ENCODE assay signal across 34 cellular contexts in genomic region chr6:71125216-71125615, GRCh38.
"Had no signal": no experiment of that assay in that cellular context is flagged by ENCODE, and none has a peak within 500 bp of the region (broad histone marks: within the 10 kb centered on the region; RNA-seq: fewer than 3 reads in every experiment).

No MANE protein-coding gene starts in this region.

- H3K9me3 Mint-ChIP-seq: activated CD4-positive, alpha-beta T cell treated with anti-CD3 and anti-CD28 coated beads, Interleukin-2, amount 10 ng/mL, durations not matched to agents 24 days and 14 days; activated naive CD8-positive, alpha-beta T cell treated with anti-CD3 and anti-CD28 coated beads, Interleukin-2, amount 10 ng/mL, durations not matched to agents 7 days and 5 days; activated T-helper 1 cell treated with anti-CD3 and anti-CD28 coated beads, Interleukin-12 subunit alpha, Interleukin-12 subunit beta, Interleukin-2, Interleukin-4 antibody, amounts not matched to agents 30 ng/mL and 10 ng/mL and 1 ng/mL, durations not matched to agents 14 hours and 24 hours and 36 hours; T-helper 1 cell treated with Interleukin-12 subunit alpha and Interleukin-12 subunit beta and Interleukin-4 antibody, amounts not matched to agents 30 μg/mL and 1 μg/mL, for 36 hours; T-helper 2 cell treated with Interferon-gamma antibody and Interleukin-4, amounts not matched to agents 5 μg/mL and 100 μg/mL, for 36 hours had no signal

- H3K27ac Mint-ChIP-seq: activated B cell treated with CpG ODN at 0.5 μM for 24 hours; activated CD4-positive, alpha-beta memory T cell treated with anti-CD3 and anti-CD28 coated beads for 36 hours; activated CD4-positive, alpha-beta T cell treated with anti-CD3 and anti-CD28 coated beads, Interleukin-2, amount 10 ng/mL, durations not matched to agents 24 days and 14 days; activated CD8-positive, alpha-beta T cell treated with anti-CD3 and anti-CD28 coated beads for 36 hours; activated naive CD4-positive, alpha-beta T cell treated with anti-CD3 and anti-CD28 coated beads for 36 hours; activated naive CD4-positive, alpha-beta T cell treated with anti-CD3 and anti-CD28 coated beads, Interleukin-2, amount 50 U/mL, for 24 hours; activated naive CD8-positive, alpha-beta T cell; activated naive CD8-positive, alpha-beta T cell treated with anti-CD3 and anti-CD28 coated beads, Interleukin-2, amount 10 ng/mL, durations not matched to agents 7 days and 5 days; activated naive CD8-positive, alpha-beta T cell treated with anti-CD3 and anti-CD28 coated beads, Interleukin-2, amount 50 U/mL, for 24 hours; activated T-cell treated with anti-CD3 and anti-CD28 coated beads, Interleukin-2, amount 50 U/mL, for 72 hours; activated T-helper 1 cell treated with anti-CD3 and anti-CD28 coated beads, Interleukin-12 subunit alpha, Interleukin-12 subunit beta, Interleukin-2, Interleukin-4 antibody, amounts not matched to agents 30 ng/mL and 10 ng/mL and 1 ng/mL, durations not matched to agents 14 hours and 24 hours and 36 hours; activated T-helper 17 cell treated with anti-CD3 and anti-CD28 coated beads, Interleukin-2, amount 50 U/mL, for 72 hours; brain; T-helper 1 cell treated with Interleukin-12 subunit alpha and Interleukin-12 subunit beta and Interleukin-4 antibody, amounts not matched to agents 30 μg/mL and 1 μg/mL, for 36 hours; T-helper 2 cell treated with Interferon-gamma antibody and Interleukin-4, amounts not matched to agents 5 μg/mL and 100 μg/mL, for 36 hours had no signal

- DNase-seq: activated B cell treated with CpG ODN at 0.5 μM for 24 hours; activated CD4-positive, alpha-beta memory T cell treated with anti-CD3 and anti-CD28 coated beads for 36 hours; activated CD4-positive, alpha-beta T cell treated with anti-CD3 and anti-CD28 coated beads for 4 hours; activated CD4-positive, alpha-beta T cell treated with anti-CD3 and anti-CD28 coated beads, Interleukin-2, amount 10 ng/mL, durations not matched to agents 24 days and 14 days; activated CD4-positive, alpha-beta T cell treated with anti-CD3 and anti-CD28 coated beads, Interleukin-2, amount 50 U/mL, for 1 hour; activated CD4-positive, alpha-beta T cell treated with anti-CD3 and anti-CD28 coated beads, Interleukin-2, amount 50 U/mL, for 4 hours; activated CD4-positive, CD25-positive, alpha-beta regulatory T cell treated with anti-CD3 and anti-CD28 coated beads, Interleukin-2, amount 50 U/mL, for 72 hours; activated CD8-positive, alpha-beta memory T cell treated with anti-CD3 and anti-CD28 coated beads, Interleukin-2, amount 50 U/mL, for 4 hours; activated CD8-positive, alpha-beta T cell treated with anti-CD3 and anti-CD28 coated beads for 36 hours; activated effector memory CD4-positive, alpha-beta T cell treated with anti-CD3 and anti-CD28 coated beads, Interleukin-2, amount 50 U/mL, for 16 hours; activated gamma-delta T cell treated with Interleukin-2 at 50 U/mL for 16 hours; activated naive CD4-positive, alpha-beta T cell; activated naive CD4-positive, alpha-beta T cell treated with anti-CD3 and anti-CD28 coated beads for 36 hours; activated naive CD8-positive, alpha-beta T cell treated with anti-CD3 and anti-CD28 coated beads, Interleukin-2, amount 10 ng/mL, durations not matched to agents 7 days and 5 days; activated naive CD8-positive, alpha-beta T cell treated with anti-CD3 and anti-CD28 coated beads, Interleukin-2, amount 50 U/mL, for 24 hours; activated T-cell treated with anti-CD3 and anti-CD28 coated beads for 4 hours; activated T-cell treated with anti-CD3 and anti-CD28 coated beads, Interleukin-2, amount 50 U/mL, for 1 hour; activated T-cell treated with anti-CD3 and anti-CD28 coated beads, Interleukin-2, amount 50 U/mL, for 4 hours; activated T-cell treated with anti-CD3 and anti-CD28 coated beads, Interleukin-2, amount 50 U/mL, for 72 hours; amygdala; anterior cingulate cortex; central memory CD4-positive, alpha-beta T cell; T-helper 2 cell; T-helper 9 cell had no signal

- H3K27ac ChIP-seq: ascending aorta, breast epithelium, VCaP had no signal

- H3K36me3 ChIP-seq: ascending aorta, breast epithelium had no signal

- H3K27me3 ChIP-seq: ascending aorta, breast epithelium had no signal

- H3K4me1 ChIP-seq: ascending aorta, breast epithelium had no signal

- H3K9me3 ChIP-seq: ascending aorta had no signal

- H3K27me3 Mint-ChIP-seq: activated CD4-positive, alpha-beta T cell treated with anti-CD3 and anti-CD28 coated beads, Interleukin-2, amount 10 ng/mL, durations not matched to agents 24 days and 14 days; activated naive CD4-positive, alpha-beta T cell treated with anti-CD3 and anti-CD28 coated beads, Interleukin-2, amount 50 U/mL, for 24 hours; activated naive CD8-positive, alpha-beta T cell treated with anti-CD3 and anti-CD28 coated beads, Interleukin-2, amount 10 ng/mL, durations not matched to agents 7 days and 5 days; activated naive CD8-positive, alpha-beta T cell treated with anti-CD3 and anti-CD28 coated beads, Interleukin-2, amount 50 U/mL, for 24 hours had no signal

- H3K4me1 Mint-ChIP-seq: activated CD4-positive, alpha-beta T cell treated with anti-CD3 and anti-CD28 coated beads, Interleukin-2, amount 10 ng/mL, durations not matched to agents 24 days and 14 days; activated naive CD4-positive, alpha-beta T cell treated with anti-CD3 and anti-CD28 coated beads, Interleukin-2, amount 50 U/mL, for 24 hours; activated naive CD8-positive, alpha-beta T cell treated with anti-CD3 and anti-CD28 coated beads, Interleukin-2, amount 10 ng/mL, durations not matched to agents 7 days and 5 days; activated naive CD8-positive, alpha-beta T cell treated with anti-CD3 and anti-CD28 coated beads, Interleukin-2, amount 50 U/mL, for 24 hours; activated T-helper 17 cell treated with anti-CD3 and anti-CD28 coated beads, Interleukin-2, amount 50 U/mL, for 72 hours had no signal

- ATAC-seq: activated CD8-positive, alpha-beta T cell treated with anti-CD3 and anti-CD28 coated beads for 36 hours; activated naive CD8-positive, alpha-beta T cell treated with anti-CD3 and anti-CD28 coated beads, Interleukin-2, amount 50 U/mL, for 24 hours; activated T-cell treated with anti-CD3 and anti-CD28 coated beads, Interleukin-2, amount 50 U/mL, for 4 hours; activated T-cell treated with anti-CD3 and anti-CD28 coated beads, Interleukin-2, amount 50 U/mL, for 72 hours; activated T-helper 17 cell treated with anti-CD3 and anti-CD28 coated beads, Interleukin-2, amount 50 U/mL, for 72 hours had no signal

- H3K4me3 Mint-ChIP-seq: activated B cell treated with CpG ODN at 0.5 μM for 24 hours; activated CD4-positive, alpha-beta memory T cell treated with anti-CD3 and anti-CD28 coated beads for 36 hours; activated CD4-positive, alpha-beta T cell treated with anti-CD3 and anti-CD28 coated beads, Interleukin-2, amount 10 ng/mL, durations not matched to agents 24 days and 14 days; activated CD8-positive, alpha-beta T cell treated with anti-CD3 and anti-CD28 coated beads for 36 hours; activated naive CD4-positive, alpha-beta T cell treated with anti-CD3 and anti-CD28 coated beads for 36 hours; activated naive CD4-positive, alpha-beta T cell treated with anti-CD3 and anti-CD28 coated beads, Interleukin-2, amount 50 U/mL, for 24 hours; activated naive CD8-positive, alpha-beta T cell; activated naive CD8-positive, alpha-beta T cell treated with anti-CD3 and anti-CD28 coated beads, Interleukin-2, amount 10 ng/mL, durations not matched to agents 7 days and 5 days; activated naive CD8-positive, alpha-beta T cell treated with anti-CD3 and anti-CD28 coated beads, Interleukin-2, amount 50 U/mL, for 24 hours; activated T-cell treated with anti-CD3 and anti-CD28 coated beads, Interleukin-2, amount 50 U/mL, for 4 hours; activated T-cell treated with anti-CD3 and anti-CD28 coated beads, Interleukin-2, amount 50 U/mL, for 72 hours; activated T-helper 1 cell treated with anti-CD3 and anti-CD28 coated beads, Interleukin-12 subunit alpha, Interleukin-12 subunit beta, Interleukin-2, Interleukin-4 antibody, amounts not matched to agents 30 ng/mL and 10 ng/mL and 1 ng/mL, durations not matched to agents 14 hours and 24 hours and 36 hours; activated T-helper 17 cell treated with anti-CD3 and anti-CD28 coated beads, Interleukin-2, amount 50 U/mL, for 72 hours; brain; T-helper 1 cell treated with Interleukin-12 subunit alpha and Interleukin-12 subunit beta and Interleukin-4 antibody, amounts not matched to agents 30 μg/mL and 1 μg/mL, for 36 hours; T-helper 2 cell treated with Interferon-gamma antibody and Interleukin-4, amounts not matched to agents 5 μg/mL and 100 μg/mL, for 36 hours had no signal

- H3K36me3 Mint-ChIP-seq: activated CD4-positive, alpha-beta memory T cell treated with anti-CD3 and anti-CD28 coated beads for 36 hours; activated naive CD4-positive, alpha-beta T cell treated with anti-CD3 and anti-CD28 coated beads, Interleukin-2, amount 50 U/mL, for 24 hours; activated naive CD8-positive, alpha-beta T cell; activated naive CD8-positive, alpha-beta T cell treated with anti-CD3 and anti-CD28 coated beads, Interleukin-2, amount 10 ng/mL, durations not matched to agents 7 days and 5 days; brain had no signal

- H3K4me3 ChIP-seq: ascending aorta, breast epithelium had no signal
